In the genomic region with DNA sequence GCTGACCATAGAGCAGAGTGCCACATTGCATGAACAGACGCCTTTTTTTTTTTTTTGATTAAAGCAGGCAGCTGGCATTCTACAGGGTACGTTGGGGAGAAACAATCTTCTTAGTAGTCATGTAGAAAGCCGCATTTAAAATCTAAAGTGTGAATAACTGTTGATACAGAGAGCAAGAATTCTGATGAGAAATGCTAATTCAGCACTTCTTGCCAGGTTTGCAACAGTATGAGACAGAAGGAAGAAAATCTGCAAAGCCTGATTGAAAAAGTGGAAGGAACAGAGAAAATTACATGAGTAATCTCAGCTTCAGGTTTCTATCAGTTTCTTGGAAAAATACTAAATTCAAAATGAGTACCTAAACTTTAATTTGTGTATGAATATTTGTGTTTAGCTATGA, we compare ENCODE assay signal across 8 cellular contexts.
"Had no signal": no experiment of that assay in that cellular context is flagged by ENCODE, and none has a peak within 500 bp of the region (broad histone marks: within the 10 kb centered on the region; RNA-seq: fewer than 3 reads in every experiment).

No MANE protein-coding gene starts in this region.

- H2AFZ ChIP-seq: GM23338 had no signal

- H3K27ac Mint-ChIP-seq: GM23338, HFFc6 had no signal

- H3K4me2 ChIP-seq: GM23338, KMS-11 had no signal

- FAIRE-seq: HTR-8/SVneo had no signal

- H3K9ac ChIP-seq: KMS-11 had no signal

- H3K9me3 ChIP-seq: HAP-1 had no signal

- H3K36me3 ChIP-seq: HAP-1 had no signal

- H3K4me1 ChIP-seq: HAP-1 had no signal

- H3K4me3 Mint-ChIP-seq: GM23338, HFFc6 had no signal

- H3K9me3 Mint-ChIP-seq: GM23338 had no signal

- ATAC-seq: GM23338, HCT116 had no signal

- DNase-seq: H7, HFFc6, KBM-7 had no signal

- H3K27ac ChIP-seq: KMS-11 had no signal

- H3K4me3 ChIP-seq: GM23338, HAP-1 had no signal
